Comparison of ENCODE assay signal across 8 cellular contexts in the genomic region with DNA sequence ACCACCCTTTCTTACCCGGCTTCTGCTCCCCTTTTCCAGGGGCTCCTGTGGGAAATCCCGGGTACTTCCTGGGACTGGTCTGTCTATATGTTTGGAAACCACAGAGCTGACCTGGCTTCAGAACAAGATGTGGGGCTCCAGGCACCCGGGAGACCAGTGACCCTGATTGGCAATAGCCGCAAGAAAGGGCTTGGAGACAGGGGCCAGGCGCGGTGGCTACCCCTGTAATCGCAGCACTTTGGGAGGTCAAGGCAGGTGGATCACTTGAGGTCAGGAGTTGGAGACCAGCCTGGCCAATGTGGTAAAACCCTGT. TPM values are rescaled to one million over a fixed set of nuclear protein-coding genes. Genes with fewer than 3 reads are reported as not detected.
DNase-seq lines count a peak whose midpoint lies in the region; ATAC-seq, FAIRE-seq and TF ChIP-seq lines count a peak whose summit lies in the region.

No MANE protein-coding gene starts in this region.

- H3K27ac ChIP-seq in adipose tissue (ENCODE audit: low read depth, low read length) (peak overlapping the region; percentile 98), kidney (ENCODE audit: low read depth in 2 of 2, low read length in 2 of 2) (peak overlapping the region; percentile 99 to 100), stomach (peak overlapping the region; percentile 98 to 100 (median 99))

- H3K36me3 ChIP-seq in kidney (ENCODE audit: control insufficient read depth in 1 of 2, insufficient read depth in 2 of 2, low read length in 2 of 2) (peaks cover 10 to 17% of the 10 kb centered on the region in 2 donors), stomach (peaks cover 0 to 15% (median 3%) of the 10 kb centered on the region in 4 donors)

- WGBS in adipose tissue, 3 donors, result 21 to 26% (median 23%) methylated on average over 7 of the region's 7 CpGs
- WGBS in stomach, 5 donors, result 7 to 24% (median 16%) methylated on average over 5 to 7 of the region's 7 CpGs

- intact Hi-C loops in kidney (cut with DNase I), result loop anchor here (5.0 kb wide), 1 partner anchor 88 kb away; no protein-coding TSS in a partner anchor
- intact Hi-C loops in stomach (cut with DNase I; ENCODE audit: low total_unique reads), result no loop called here

- no peak for TF ChIP-seq CTCF in kidney (IDR thresholded peaks at IDR 0.05; ENCODE audit: borderline replicate concordance, extremely low read depth, insufficient read depth)
- TF ChIP-seq CTCF in stomach (IDR thresholded peaks at IDR 0.05), result no peak

- H3K4me1 ChIP-seq in kidney (ENCODE audit: control insufficient read depth in 1 of 2, insufficient read depth in 1 of 2, low read depth in 1 of 2, low read length in 2 of 2) (peaks cover 38 to 40% of the 10 kb centered on the region in 2 donors), stomach (peaks cover 43 to 65% (median 58%) of the 10 kb centered on the region in 4 donors)

- FAIRE-seq in kidney (lab: Jason Lieb, UNC) (no peak), urothelium cell line (lab: Jason Lieb, UNC) (no peak)

- ATAC-seq in GM19324 (IDR thresholded peaks at IDR 0.05; ENCODE audit: low FRiP score, unreplicated experiment), result no peak
- no peak for ATAC-seq in GM21367 (IDR thresholded peaks at IDR 0.05; ENCODE audit: unreplicated experiment)
- ATAC-seq in HG03439 (IDR thresholded peaks at IDR 0.05; ENCODE audit: unreplicated experiment), result no peak

- H3K4me3 ChIP-seq in kidney (ENCODE audit: low read length in 2 of 2) (peak overlapping the region; percentile 68 to 80), stomach (peak overlapping the region; percentile 30 to 92 (median 86))

- peak overlapping the region; percentile 97 to 99 for H3K9ac ChIP-seq in kidney (ENCODE audit: low read length in 2 of 2)

- no peak for TF ChIP-seq POLR2A in stomach (IDR thresholded peaks at IDR 0.05)

- no peak for TF ChIP-seq EP300 in stomach (IDR thresholded peaks at IDR 0.05)

- H3K9me3 ChIP-seq in kidney (ENCODE audit: control insufficient read depth in 1 of 2, low read length in 2 of 2) (no peaks in the 10 kb centered on the region), stomach (no peaks in the 10 kb centered on the region)

- DNase-seq in KG1 (lab: John Stamatoyannopoulos, UW) (peak; percentile 85), kidney (peak; percentile 82), stomach (no peak), urothelium cell line (ENCODE audit: low spot score) (no peak)

- no peaks in the 10 kb centered on the region for H3K27me3 ChIP-seq in stomach

RNA-seq across cellular contexts. Expression of gene NEAT1, which starts 3.2 kb away (rescaled TPM):
- polyA plus RNA-seq in adipose tissue, result 1,000 to 10,000 TPM in 1 of 3 donors, 100 to 1,000 TPM in 2; 598 to 1,041 (median 691) TPM
- 1,006 TPM for total RNA-seq in kidney
- 595 TPM for polyA plus RNA-seq in kidney (ENCODE audit: insufficient read depth, low read depth, low replicate concordance)
- total RNA-seq in stomach, result 1,000 to 10,000 TPM in 2 of 5 donors, 100 to 1,000 TPM in 3; 253 to 2,124 (median 789) TPM
- 1,000 to 10,000 TPM in 1 of 3 donors, 100 to 1,000 TPM in 2; 131 to 1,368 (median 157) TPM for polyA plus RNA-seq in stomach

RNA-seq across cellular contexts. Expression of gene FRMD8, which starts 33.0 kb away (rescaled TPM):
- 10 to 100 TPM; 16.5 to 30.6 (median 17.3) TPM for polyA plus RNA-seq in adipose tissue
- 41.3 TPM for total RNA-seq in kidney
- polyA plus RNA-seq in kidney (ENCODE audit: insufficient read depth, low read depth, low replicate concordance), result 9.4 TPM
- 100 to 1,000 TPM in 3 of 5 donors, 10 to 100 TPM in 1, 1 to 10 TPM in 1; 9.3 to 340 (median 114) TPM for total RNA-seq in stomach
- 10 to 100 TPM; 11.8 to 16.3 (median 13.6) TPM for polyA plus RNA-seq in stomach

RNA-seq across cellular contexts. Expression of gene SLC25A45, which starts 37.0 kb away (rescaled TPM):
- polyA plus RNA-seq in adipose tissue (10 to 100 TPM in 1 of 3 donors, 1 to 10 TPM in 2; 7.2 to 18.5 (median 8.2) TPM), kidney (ENCODE audit: insufficient read depth, low read depth, low replicate concordance) (4.1 TPM), stomach (1 to 10 TPM; 1.9 to 3.8 (median 3.1) TPM)
- total RNA-seq in kidney (14.7 TPM), stomach (100 to 1,000 TPM in 1 of 5 donors, 1 to 10 TPM in 4; 1.2 to 101 (median 2.4) TPM)

Comparison
In these comparisons a context has a peak if more than half of its experiments do, and no peak if none do; other contexts are left out.
1. DNase-seq: peak in KG1 (single experiment) and kidney (single experiment); none in stomach (single experiment) and urothelium cell line (single experiment).
2. Peak in every context shown above with its lines, with median percentiles within 50 percentile points of each other: H3K27ac ChIP-seq.